ENCODE assay signal across 19 cellular contexts in genomic region chrX:45472968-45473367, GRCh38.
DNase-seq lines count a peak whose midpoint lies in the region; ATAC-seq and TF ChIP-seq lines count a peak whose summit lies in the region.
"Had no signal": no experiment of that assay in that cellular context is flagged by ENCODE, and none has a peak within 500 bp of the region (broad histone marks: within the 10 kb centered on the region; RNA-seq: fewer than 3 reads in every experiment).

No MANE protein-coding gene starts in this region.

- no peak for TF ChIP-seq CTCF in AG10803 (conservative IDR thresholded peaks at IDR 0.05; ENCODE audit: low read length)
- no peak for TF ChIP-seq CTCF in GM20000 (IDR thresholded peaks at IDR 0.05; ENCODE audit: extremely low read depth, missing control alignments)

- DNase-seq in AG10803 (ENCODE audit: low read depth) (peak; percentile 84), LoVo (ENCODE audit: low spot score) (peak; percentile 44), dermis blood vessel endothelial cell (peak; percentile 64), lung microvascular endothelial cell (ENCODE audit: low read depth in 2 of 2) (peak; percentile 68 to 77), GM20000 (ENCODE audit: low spot score) (no peak)
- DNase-seq: activated CD8-positive, alpha-beta T cell treated with anti-CD3 and anti-CD28 coated beads, Interleukin-2, amount 10 ng/mL, durations not matched to agents 7 days and 5 days; DMS153; Karpas-422; left lung; natural killer cell; NCI-H146; OCI-M1; psoas muscle; uterus had no signal

- ATAC-seq in GM21360 (IDR thresholded peaks at IDR 0.05; ENCODE audit: unreplicated experiment) (no peak), HG03045 (IDR thresholded peaks at IDR 0.05; ENCODE audit: unreplicated experiment) (no peak), HG03460 (IDR thresholded peaks at IDR 0.05; ENCODE audit: unreplicated experiment) (no peak)
- ATAC-seq: activated CD8-positive, alpha-beta T cell treated with anti-CD3 and anti-CD28 coated beads, Interleukin-2, amount 10 ng/mL, durations not matched to agents 7 days and 5 days; left lung; natural killer cell; psoas muscle had no signal

- H3K4me3 ChIP-seq in AG10803 (ENCODE audit: low read length) = no peak overlapping the region
- H3K4me3 ChIP-seq: BLaER1 treated with 17β-estradiol and CSF1 and Interleukin-3, amounts not matched to agents 10 nM and 100 nM; esophagus muscularis mucosa; left lung; psoas muscle; uterus had no signal
